In the genomic region with DNA sequence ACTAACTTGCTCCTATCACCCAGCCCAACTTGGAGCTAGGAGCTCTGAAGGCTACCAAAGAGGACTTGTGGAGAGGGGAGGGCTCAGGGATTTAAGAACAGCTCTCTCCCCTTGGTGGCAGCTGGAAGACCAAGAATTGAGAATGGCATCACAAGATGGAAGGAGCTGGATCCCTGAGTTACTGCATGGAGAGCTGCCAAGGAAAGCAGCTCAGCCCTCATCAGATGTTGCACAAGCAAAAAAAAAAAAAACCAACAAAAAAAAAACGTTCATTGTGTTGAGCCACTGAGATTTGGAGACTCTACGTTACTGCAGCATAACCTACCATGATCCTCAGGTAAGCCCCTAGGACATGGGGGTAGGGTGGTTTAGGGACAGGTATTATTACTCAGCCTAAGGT, we compare ENCODE assay signal across 1 cellular context.
TF ChIP-seq lines count a peak whose summit lies in the region.

No MANE protein-coding gene starts in this region.

TF ChIP-seq in HepG2, 621 proteins besides CTCF, POLR2A, EP300 and RAD21 (continued from another document):
- TF ChIP-seq, protein P1, sequence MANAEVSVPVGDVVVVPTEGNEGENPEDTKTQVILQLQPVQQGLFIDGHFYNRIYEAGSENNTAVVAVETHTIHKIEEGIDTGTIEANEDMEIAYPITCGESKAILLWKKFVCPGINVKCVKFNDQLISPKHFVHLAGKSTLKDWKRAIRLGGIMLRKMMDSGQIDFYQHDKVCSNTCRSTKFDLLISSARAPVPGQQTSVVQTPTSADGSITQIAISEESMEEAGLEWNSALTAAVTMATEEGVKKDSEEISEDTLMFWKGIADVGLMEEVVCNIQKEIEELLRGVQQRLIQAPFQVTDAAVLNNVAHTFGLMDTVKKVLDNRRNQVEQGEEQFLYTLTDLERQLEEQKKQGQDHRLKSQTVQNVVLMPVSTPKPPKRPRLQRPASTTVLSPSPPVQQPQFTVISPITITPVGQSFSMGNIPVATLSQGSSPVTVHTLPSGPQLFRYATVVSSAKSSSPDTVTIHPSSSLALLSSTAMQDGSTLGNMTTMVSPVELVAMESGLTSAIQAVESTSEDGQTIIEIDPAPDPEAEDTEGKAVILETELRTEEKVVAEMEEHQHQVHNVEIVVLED (CRISPR knock-in tag; IDR thresholded peaks at IDR 0.05; ENCODE audit: borderline replicate concordance) = no peak
- TF ChIP-seq RBM22 (optimal IDR thresholded peaks at IDR 0.05; ENCODE audit: low read length) (no peak), ZFP36 (IDR thresholded peaks at IDR 0.05; ENCODE audit: borderline replicate concordance, low read depth, low read length, partially characterized antibody) (no peak), ZNF431 (CRISPR knock-in tag; IDR thresholded peaks at IDR 0.05; ENCODE audit: borderline replicate concordance, low read depth) (no peak), KMT2B (CRISPR knock-in tag; IDR thresholded peaks at IDR 0.05) (no peak)
